In genomic region chr9:134454386-134454978, GRCh38 we compare ENCODE assay signal across 1 cellular context.
TF ChIP-seq lines count a peak whose summit lies in the region.

No MANE protein-coding gene starts in this region.

TF ChIP-seq in K562, 482 proteins besides CTCF, POLR2A, EP300 and RAD21 (continued from another document):
- no peak for TF ChIP-seq ATF3 (IDR thresholded peaks at IDR 0.05)
- TF ChIP-seq ATF3 (CRISPR knock-in tag; conservative IDR thresholded peaks at IDR 0.05), result no peak
- TF ChIP-seq NKRF (IDR thresholded peaks at IDR 0.05; ENCODE audit: borderline replicate concordance), result no peak
